1 cellular context compared by ENCODE assay signal in the genomic region with DNA sequence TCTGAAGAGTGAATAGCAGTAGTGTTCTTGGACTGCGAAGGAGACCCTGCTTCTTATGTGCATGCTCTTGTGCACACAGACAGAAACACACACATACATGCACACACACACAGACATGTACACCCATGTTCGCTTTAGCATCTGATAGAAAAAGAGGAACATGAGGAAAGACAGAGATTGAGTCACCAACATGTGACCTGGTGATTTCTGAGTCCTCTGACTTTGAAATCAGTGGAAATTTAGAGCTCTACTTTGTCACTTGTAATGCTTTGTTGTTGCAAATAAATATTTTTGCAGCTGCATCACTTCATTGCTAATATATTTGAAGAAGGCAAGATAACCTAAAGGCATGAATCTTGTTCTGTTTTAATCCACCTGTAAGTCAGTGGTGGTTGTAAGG.
TF ChIP-seq lines count a peak whose summit lies in the region.

No MANE protein-coding gene starts in this region.

TF ChIP-seq in HepG2, 621 proteins besides CTCF, POLR2A, EP300 and RAD21 (continued from another document):
- no peak for TF ChIP-seq ZBTB3 (CRISPR knock-in tag; IDR thresholded peaks at IDR 0.05; ENCODE audit: borderline replicate concordance, low read depth)
- TF ChIP-seq, protein P1, sequence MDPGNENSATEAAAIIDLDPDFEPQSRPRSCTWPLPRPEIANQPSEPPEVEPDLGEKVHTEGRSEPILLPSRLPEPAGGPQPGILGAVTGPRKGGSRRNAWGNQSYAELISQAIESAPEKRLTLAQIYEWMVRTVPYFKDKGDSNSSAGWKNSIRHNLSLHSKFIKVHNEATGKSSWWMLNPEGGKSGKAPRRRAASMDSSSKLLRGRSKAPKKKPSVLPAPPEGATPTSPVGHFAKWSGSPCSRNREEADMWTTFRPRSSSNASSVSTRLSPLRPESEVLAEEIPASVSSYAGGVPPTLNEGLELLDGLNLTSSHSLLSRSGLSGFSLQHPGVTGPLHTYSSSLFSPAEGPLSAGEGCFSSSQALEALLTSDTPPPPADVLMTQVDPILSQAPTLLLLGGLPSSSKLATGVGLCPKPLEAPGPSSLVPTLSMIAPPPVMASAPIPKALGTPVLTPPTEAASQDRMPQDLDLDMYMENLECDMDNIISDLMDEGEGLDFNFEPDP (CRISPR knock-in tag; conservative IDR thresholded peaks at IDR 0.05), result no peak
- no peak for TF ChIP-seq ZNF569 (CRISPR knock-in tag; IDR thresholded peaks at IDR 0.05; ENCODE audit: borderline replicate concordance)
- TF ChIP-seq RBAK (CRISPR knock-in tag; IDR thresholded peaks at IDR 0.05), result no peak
- TF ChIP-seq KMT2B (CRISPR knock-in tag; IDR thresholded peaks at IDR 0.05), result no peak
- TF ChIP-seq ZNF678 (CRISPR knock-in tag; IDR thresholded peaks at IDR 0.05), result no peak
- TF ChIP-seq RBFOX2 (IDR thresholded peaks at IDR 0.05; ENCODE audit: low read depth, low read length), result no peak
- no peak for TF ChIP-seq HDAC2 (CRISPR knock-in tag; IDR thresholded peaks at IDR 0.05)
- TF ChIP-seq ZNF326 (CRISPR knock-in tag; IDR thresholded peaks at IDR 0.05; ENCODE audit: borderline replicate concordance), result no peak
- TF ChIP-seq SMAD9 (CRISPR knock-in tag; IDR thresholded peaks at IDR 0.05), result no peak
- no peak for TF ChIP-seq ZNF800 (CRISPR knock-in tag; IDR thresholded peaks at IDR 0.05)
- no peak for TF ChIP-seq TBX2 (CRISPR knock-in tag; IDR thresholded peaks at IDR 0.05; ENCODE audit: borderline replicate concordance)
